ENCODE assay signal across 5 cellular contexts in the genomic region with DNA sequence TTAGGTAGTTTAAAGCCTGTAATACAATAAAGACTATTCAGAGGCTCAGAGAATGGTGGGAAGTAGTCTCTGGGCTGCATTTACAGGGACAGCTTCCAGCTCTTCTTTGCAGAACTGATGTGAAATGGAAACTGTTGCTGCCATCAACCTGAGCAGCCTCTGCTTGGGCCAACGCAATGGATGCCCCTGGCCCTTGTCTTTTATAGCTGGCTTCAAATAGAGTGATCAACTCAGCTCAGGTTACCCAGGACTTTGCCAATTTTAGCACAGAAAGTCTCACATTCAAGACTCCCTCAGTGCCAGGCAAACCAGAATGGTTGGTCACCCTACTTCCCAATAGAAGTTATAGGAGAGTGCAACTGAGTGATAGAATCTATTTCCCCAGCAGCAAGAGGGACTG.
"Had no signal": no experiment of that assay in that cellular context is flagged by ENCODE, and none has a peak within 500 bp of the region (broad histone marks: within the 10 kb centered on the region; RNA-seq: fewer than 3 reads in every experiment).

No MANE protein-coding gene starts in this region.

- ATAC-seq: HepG2, K562 had no signal

- H3K4me3 ChIP-seq: K562 had no signal

- H3K27ac ChIP-seq: HL-60 had no signal

- DNase-seq: IMR-90, KBM-7 had no signal
